Comparison of ENCODE assay signal across 21 cellular contexts in genomic region chr20:37228111-37228510, GRCh38. TPM values are rescaled to one million over a fixed set of nuclear protein-coding genes. Genes with fewer than 3 reads are reported as not detected.
A peak's percentile ranks its signal among the peaks of the same experiment; 100 is the strongest.
DNase-seq lines count a peak whose midpoint lies in the region; ATAC-seq and TF ChIP-seq lines count a peak whose summit lies in the region.
"Had no signal": no experiment of that assay in that cellular context is flagged by ENCODE, and none has a peak within 500 bp of the region (broad histone marks: within the 10 kb centered on the region; RNA-seq: fewer than 3 reads in every experiment).

No MANE protein-coding gene starts in this region.

- H3K9me3 Mint-ChIP-seq in WTC11 (no peaks in the 10 kb centered on the region), nephron (no peaks in the 10 kb centered on the region)

- H3K4me3 Mint-ChIP-seq in WTC11 (no peak overlapping the region), nephron (no peak overlapping the region)

- TF ChIP-seq CTCF in WTC11 (IDR thresholded peaks at IDR 0.05) (no peak), nephron (IDR thresholded peaks at IDR 0.05; ENCODE audit: unreplicated experiment in 3 of 3) (no peak)

- peak; percentile 17 for DNase-seq in ACHN
- no peak for DNase-seq in WTC11 (ENCODE audit: low spot score)
- no peak for DNase-seq in Right ventricle myocardium inferior (ENCODE audit: missing footprints)
- DNase-seq in DMS53 (lab: John Stamatoyannopoulos, UW), result no peak
- DNase-seq in activated CD8-positive, alpha-beta memory T cell treated with anti-CD3 and anti-CD28 coated beads, Interleukin-2, amount 50 U/mL, for 4 hours, result no peak
- no peak for DNase-seq in cerebellum (ENCODE audit: low spot score)
- DNase-seq in SHP77 treated with DMSO at 0.1 percent for 48 hours (lab: John Stamatoyannopoulos, UW), result no peak
- DNase-seq: activated CD4-positive, alpha-beta T cell treated with anti-CD3 and anti-CD28 coated beads, Interleukin-2, amount 50 U/mL, for 48 hours; activated T-cell treated with anti-CD3 and anti-CD28 coated beads for 4 hours; central memory CD4-positive, alpha-beta T cell; EL; glutamatergic neuron; MM.1S; stimulated activated CD8-positive, alpha-beta memory T cell treated with anti-CD3 and anti-CD28 coated beads, Interleukin-4, amount 100 ng/mL, for 48 hours; T-helper 2 cell had no signal

- ATAC-seq in WTC11, result no peak
- peak; percentile 38 for ATAC-seq in Right ventricle myocardium inferior
- ATAC-seq: K562 had no signal

- peaks cover 47% of the 10 kb centered on the region for H3K4me1 Mint-ChIP-seq in WTC11
- H3K4me1 Mint-ChIP-seq in nephron, result peaks cover 68% of the 10 kb centered on the region

- H3K27ac Mint-ChIP-seq in WTC11 (peak overlapping the region; percentile 89), nephron (peak overlapping the region in 2 of 3 experiments; percentile 61 to 67)

- intact Hi-C loops in Right ventricle myocardium inferior (cut with DNase I), result no loop called here

- H3K36me3 Mint-ChIP-seq in WTC11, result peaks cover 86% of the 10 kb centered on the region
- peaks cover 93% of the 10 kb centered on the region for H3K36me3 Mint-ChIP-seq in nephron (ENCODE audit: low read depth)

- CTCF ChIA-PET in WTC11 (lab: Charles Lee), result interaction anchor here (1.1 to 2.7 kb wide), 2 partner anchors 32 to 36 kb away, joined by 3 to 23 read pairs; no protein-coding TSS in a partner anchor

- H3K27me3 Mint-ChIP-seq in WTC11 (ENCODE audit: low read depth) (no peaks in the 10 kb centered on the region), nephron (ENCODE audit: low read depth) (no peaks in the 10 kb centered on the region)

- POLR2A ChIA-PET in WTC11 (lab: Charles Lee), result interaction anchor here (2.5 kb wide), 1 partner anchor 49 kb away, joined by 9 read pairs; the partner anchor contains the start of genes MROH8 and RPN2

- in situ Hi-C loops in ACHN (cut with HindIII; ENCODE audit: low pct_ligation_motif_present, low pct_unique_long_range_greater_than_20kb, low sequenced_read_pairs), result no loop called here

TF ChIP-seq in WTC11, 78 proteins besides CTCF, POLR2A, EP300 and RAD21:
- TF ChIP-seq FOXJ3 (CRISPR knock-in tag; IDR thresholded peaks at IDR 0.05; ENCODE audit: borderline replicate concordance) (no peak), ZNF219 (CRISPR knock-in tag; IDR thresholded peaks at IDR 0.05; ENCODE audit: borderline replicate concordance) (no peak), ETV6 (CRISPR knock-in tag; IDR thresholded peaks at IDR 0.05) (no peak), RORB (CRISPR knock-in tag; IDR thresholded peaks at IDR 0.05) (no peak), JAZF1 (CRISPR knock-in tag; IDR thresholded peaks at IDR 0.05) (no peak), NR2C2 (CRISPR knock-in tag; IDR thresholded peaks at IDR 0.05) (no peak), ZNF423 (CRISPR knock-in tag; IDR thresholded peaks at IDR 0.05) (no peak), NFYB (CRISPR knock-in tag; conservative IDR thresholded peaks at IDR 0.05; ENCODE audit: low read depth) (no peak), CBFB (CRISPR knock-in tag; IDR thresholded peaks at IDR 0.05; ENCODE audit: low read depth) (no peak), EMX1 (CRISPR knock-in tag; IDR thresholded peaks at IDR 0.05) (no peak), NR3C1 (CRISPR knock-in tag; conservative IDR thresholded peaks at IDR 0.05; ENCODE audit: low read depth) (no peak), SOX15 (CRISPR knock-in tag; IDR thresholded peaks at IDR 0.05) (no peak), CREM (CRISPR knock-in tag; IDR thresholded peaks at IDR 0.05) (no peak), SP1 (CRISPR knock-in tag; conservative IDR thresholded peaks at IDR 0.05) (no peak)
- TF ChIP-seq, protein P1, sequence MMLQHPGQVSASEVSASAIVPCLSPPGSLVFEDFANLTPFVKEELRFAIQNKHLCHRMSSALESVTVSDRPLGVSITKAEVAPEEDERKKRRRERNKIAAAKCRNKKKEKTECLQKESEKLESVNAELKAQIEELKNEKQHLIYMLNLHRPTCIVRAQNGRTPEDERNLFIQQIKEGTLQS (CRISPR knock-in tag; conservative IDR thresholded peaks at IDR 0.05), result no peak
- TF ChIP-seq, protein P2, sequence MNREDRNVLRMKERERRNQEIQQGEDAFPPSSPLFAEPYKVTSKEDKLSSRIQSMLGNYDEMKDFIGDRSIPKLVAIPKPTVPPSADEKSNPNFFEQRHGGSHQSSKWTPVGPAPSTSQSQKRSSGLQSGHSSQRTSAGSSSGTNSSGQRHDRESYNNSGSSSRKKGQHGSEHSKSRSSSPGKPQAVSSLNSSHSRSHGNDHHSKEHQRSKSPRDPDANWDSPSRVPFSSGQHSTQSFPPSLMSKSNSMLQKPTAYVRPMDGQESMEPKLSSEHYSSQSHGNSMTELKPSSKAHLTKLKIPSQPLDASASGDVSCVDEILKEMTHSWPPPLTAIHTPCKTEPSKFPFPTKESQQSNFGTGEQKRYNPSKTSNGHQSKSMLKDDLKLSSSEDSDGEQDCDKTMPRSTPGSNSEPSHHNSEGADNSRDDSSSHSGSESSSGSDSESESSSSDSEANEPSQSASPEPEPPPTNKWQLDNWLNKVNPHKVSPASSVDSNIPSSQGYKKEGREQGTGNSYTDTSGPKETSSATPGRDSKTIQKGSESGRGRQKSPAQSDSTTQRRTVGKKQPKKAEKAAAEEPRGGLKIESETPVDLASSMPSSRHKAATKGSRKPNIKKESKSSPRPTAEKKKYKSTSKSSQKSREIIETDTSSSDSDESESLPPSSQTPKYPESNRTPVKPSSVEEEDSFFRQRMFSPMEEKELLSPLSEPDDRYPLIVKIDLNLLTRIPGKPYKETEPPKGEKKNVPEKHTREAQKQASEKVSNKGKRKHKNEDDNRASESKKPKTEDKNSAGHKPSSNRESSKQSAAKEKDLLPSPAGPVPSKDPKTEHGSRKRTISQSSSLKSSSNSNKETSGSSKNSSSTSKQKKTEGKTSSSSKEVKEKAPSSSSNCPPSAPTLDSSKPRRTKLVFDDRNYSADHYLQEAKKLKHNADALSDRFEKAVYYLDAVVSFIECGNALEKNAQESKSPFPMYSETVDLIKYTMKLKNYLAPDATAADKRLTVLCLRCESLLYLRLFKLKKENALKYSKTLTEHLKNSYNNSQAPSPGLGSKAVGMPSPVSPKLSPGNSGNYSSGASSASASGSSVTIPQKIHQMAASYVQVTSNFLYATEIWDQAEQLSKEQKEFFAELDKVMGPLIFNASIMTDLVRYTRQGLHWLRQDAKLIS (CRISPR knock-in tag; IDR thresholded peaks at IDR 0.05; ENCODE audit: borderline replicate concordance), result no peak
- TF ChIP-seq, protein P3, sequence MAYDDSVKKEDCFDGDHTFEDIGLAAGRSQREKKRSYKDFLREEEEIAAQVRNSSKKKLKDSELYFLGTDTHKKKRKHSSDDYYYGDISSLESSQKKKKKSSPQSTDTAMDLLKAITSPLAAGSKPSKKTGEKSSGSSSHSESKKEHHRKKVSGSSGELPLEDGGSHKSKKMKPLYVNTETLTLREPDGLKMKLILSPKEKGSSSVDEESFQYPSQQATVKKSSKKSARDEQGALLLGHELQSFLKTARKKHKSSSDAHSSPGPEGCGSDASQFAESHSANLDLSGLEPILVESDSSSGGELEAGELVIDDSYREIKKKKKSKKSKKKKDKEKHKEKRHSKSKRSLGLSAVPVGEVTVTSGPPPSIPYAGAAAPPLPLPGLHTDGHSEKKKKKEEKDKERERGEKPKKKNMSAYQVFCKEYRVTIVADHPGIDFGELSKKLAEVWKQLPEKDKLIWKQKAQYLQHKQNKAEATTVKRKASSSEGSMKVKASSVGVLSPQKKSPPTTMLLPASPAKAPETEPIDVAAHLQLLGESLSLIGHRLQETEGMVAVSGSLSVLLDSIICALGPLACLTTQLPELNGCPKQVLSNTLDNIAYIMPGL (CRISPR knock-in tag; IDR thresholded peaks at IDR 0.05), result no peak

RNA-seq across cellular contexts. Expression of gene GHRH, which starts 33.5 kb away (rescaled TPM):
- 0.74 TPM in 1 of 3 replicates, not detected in the others for total RNA-seq in WTC11 (2021)
- not detected for total RNA-seq in Right ventricle myocardium inferior
- not detected for total RNA-seq in cerebellum
- total RNA-seq: K562, liver, mucosa of gallbladder, subcutaneous adipose tissue, urinary bladder had no signal

RNA-seq across cellular contexts. Expression of gene MROH8, which starts 48.8 kb away (rescaled TPM):
- total RNA-seq in WTC11 (2021) (0.50 to 0.92 TPM (median 0.89 TPM) in 3 replicates), Right ventricle myocardium inferior (3.7 TPM), cerebellum (4.2 TPM)

RNA-seq across cellular contexts. Expression of gene RPN2, which starts 49.0 kb away (rescaled TPM):
- 205 to 233 TPM (median 227 TPM) in 3 replicates for total RNA-seq in WTC11 (2021)
- 100 TPM for total RNA-seq in Right ventricle myocardium inferior
- total RNA-seq in cerebellum, result 85.2 TPM
